In genomic region chr15:59689626-59690236, GRCh38 we compare ENCODE assay signal across 8 cellular contexts. TPM values are rescaled to one million over a fixed set of nuclear protein-coding genes. Genes with fewer than 3 reads are reported as not detected.
DNase-seq lines count a peak whose midpoint lies in the region; ATAC-seq and TF ChIP-seq lines count a peak whose summit lies in the region.

No MANE protein-coding gene starts in this region.

- CTCF ChIA-PET in AG04449 (lab: Yijun Ruan, JAX) (interaction anchor here (0.8 to 11.3 kb wide), 14 partner anchors 10 to 831 kb away, joined by 3 to 329 read pairs (median 10); no protein-coding TSS in a partner anchor), OCI-LY7 (lab: Charles Lee; ENCODE audit: unreplicated experiment) (no interaction called here)

- peaks cover 26% of the 10 kb centered on the region for H4K20me1 ChIP-seq in OCI-LY7 (ENCODE audit: insufficient read depth, low read length)
- H4K20me1 ChIP-seq in fibroblast of lung (ENCODE audit: control insufficient read depth, extremely low read depth, insufficient read depth, low read length): no peaks in the 10 kb centered on the region

- H3K9ac ChIP-seq in fibroblast of lung (ENCODE audit: insufficient read depth, low read length): peak overlapping the region; percentile 99

- H3K27me3 ChIP-seq in fibroblast of lung (ENCODE audit: control insufficient read depth, insufficient read depth, low read length): no peaks in the 10 kb centered on the region

- H3K9me3 ChIP-seq in OCI-LY7 (ENCODE audit: low read length) (no peaks in the 10 kb centered on the region; the same call in 1 of the 2 replicates), fibroblast of lung (ENCODE audit: control insufficient read depth, insufficient read depth, low read depth, low read length) (no peaks in the 10 kb centered on the region)

- H3K36me3 ChIP-seq in OCI-LY7 (ENCODE audit: insufficient read depth, low read length): peaks cover 22% of the 10 kb centered on the region
- H3K36me3 ChIP-seq in fibroblast of lung (ENCODE audit: control insufficient read depth, insufficient read depth, low read length): peaks cover 2% of the 10 kb centered on the region

- POLR2A ChIA-PET in AG04449 (lab: Yijun Ruan, JAX) (interaction anchor here (0.6 to 0.9 kb wide), 2 partner anchors 32 to 706 kb away, joined by 3 to 5 read pairs; partner anchors contain the start of gene GTF2A2), OCI-LY7 (lab: Charles Lee) (interaction anchor here (1.0 to 1.1 kb wide), 2 partner anchors 10 to 134 kb away, joined by 3 to 4 read pairs; no protein-coding TSS in a partner anchor)

- H3K4me3 ChIP-seq in AG04449 (ENCODE audit: low read depth, low read length) (peak overlapping the region; percentile 96), OCI-LY7 (ENCODE audit: low read depth, low read length, poor library complexity, severe bottlenecking) (peak overlapping the region; percentile 97), fibroblast of lung (replicated peaks in 1 of 4; ENCODE audit: control extremely low read depth in 1 of 4, insufficient read depth in 1 of 4, low read depth in 3 of 4, low read length in 4 of 4) (peak overlapping the region; percentile 85 to 98 (median 98))

- H3K27ac ChIP-seq in OCI-LY7 (ENCODE audit: low read depth, low read length, poor library complexity, severe bottlenecking) (peak overlapping the region; percentile 95), fibroblast of lung (ENCODE audit: insufficient read depth, low read length) (peak overlapping the region; percentile 100)

- no peak for ATAC-seq in activated T-cell treated with anti-CD3 and anti-CD28 coated beads, Interleukin-2, amount 50 U/mL, for 4 hours
- no peak for ATAC-seq in stimulated activated naive CD8-positive, alpha-beta T cell treated with anti-CD3 and anti-CD28 coated beads, Interleukin-15, amount 100 ng/mL, for 72 hours
- ATAC-seq in GM21786 (IDR thresholded peaks at IDR 0.05; ENCODE audit: unreplicated experiment): no peak

- H3K4me3 Mint-ChIP-seq in activated T-cell treated with anti-CD3 and anti-CD28 coated beads, Interleukin-2, amount 50 U/mL, for 4 hours: peak overlapping the region; percentile 98
- peak overlapping the region; percentile 97 to 100 (median 99) for H3K4me3 Mint-ChIP-seq in nephron
- peak overlapping the region; percentile 87 for H3K4me3 Mint-ChIP-seq in stimulated activated naive CD8-positive, alpha-beta T cell treated with anti-CD3 and anti-CD28 coated beads, Interleukin-15, amount 100 ng/mL, for 72 hours

- intact Hi-C loops in OCI-LY7 (cut with micrococcal nuclease; ENCODE audit: unreplicated experiment): loop anchor here (2.0 to 10.0 kb wide), 7 partner anchors 157 to 833 kb away; partner anchors contain the start of gene SLTM

- BruUV-seq in OCI-LY7 (replicated peaks; lab: Mats Ljungman, UMichigan): no TSS peak

- peaks cover 43% of the 10 kb centered on the region for H3K4me1 Mint-ChIP-seq in activated T-cell treated with anti-CD3 and anti-CD28 coated beads, Interleukin-2, amount 50 U/mL, for 4 hours (ENCODE audit: low read depth)
- H3K4me1 Mint-ChIP-seq in nephron: peaks cover 24% of the 10 kb centered on the region
- peaks cover 38% of the 10 kb centered on the region for H3K4me1 Mint-ChIP-seq in stimulated activated naive CD8-positive, alpha-beta T cell treated with anti-CD3 and anti-CD28 coated beads, Interleukin-15, amount 100 ng/mL, for 72 hours

- peak overlapping the region; percentile 83 for H2AFZ ChIP-seq in OCI-LY7 (ENCODE audit: low read length)
- H2AFZ ChIP-seq in fibroblast of lung (ENCODE audit: low read length): peak overlapping the region; percentile 17

- H3K9me2 ChIP-seq in OCI-LY7 (ENCODE audit: insufficient read depth, low read length): no peaks in the 10 kb centered on the region

- H3K4me2 ChIP-seq in OCI-LY7 (ENCODE audit: low read length): peak overlapping the region; percentile 76
- H3K4me2 ChIP-seq in fibroblast of lung (ENCODE audit: extremely low read depth, insufficient read depth, low read length): peak overlapping the region; percentile 81

- no peaks in the 10 kb centered on the region for H3K9me3 Mint-ChIP-seq in activated T-cell treated with anti-CD3 and anti-CD28 coated beads, Interleukin-2, amount 50 U/mL, for 4 hours
- no peaks in the 10 kb centered on the region for H3K9me3 Mint-ChIP-seq in nephron
- H3K9me3 Mint-ChIP-seq in stimulated activated naive CD8-positive, alpha-beta T cell treated with anti-CD3 and anti-CD28 coated beads, Interleukin-15, amount 100 ng/mL, for 72 hours: no peaks in the 10 kb centered on the region

- H3K27me3 Mint-ChIP-seq in activated T-cell treated with anti-CD3 and anti-CD28 coated beads, Interleukin-2, amount 50 U/mL, for 4 hours (ENCODE audit: low read depth): no peaks in the 10 kb centered on the region
- H3K27me3 Mint-ChIP-seq in nephron (ENCODE audit: low read depth): no peaks in the 10 kb centered on the region
- no peaks in the 10 kb centered on the region for H3K27me3 Mint-ChIP-seq in stimulated activated naive CD8-positive, alpha-beta T cell treated with anti-CD3 and anti-CD28 coated beads, Interleukin-15, amount 100 ng/mL, for 72 hours

- peak overlapping the region; percentile 75 to 99 (median 98) for H3K27ac Mint-ChIP-seq in nephron
- H3K27ac Mint-ChIP-seq in stimulated activated naive CD8-positive, alpha-beta T cell treated with anti-CD3 and anti-CD28 coated beads, Interleukin-15, amount 100 ng/mL, for 72 hours: peak overlapping the region; percentile 97 to 99

- no peak for TF ChIP-seq CTCF in AG04449 (IDR thresholded peaks at IDR 0.05; ENCODE audit: insufficient read depth, low read length, missing control alignments)
- TF ChIP-seq CTCF in OCI-LY7 (conservative IDR thresholded peaks at IDR 0.05; ENCODE audit: low read length): no peak
- TF ChIP-seq CTCF in fibroblast of lung (conservative IDR thresholded peaks at IDR 0.05 in 1 of 2, IDR thresholded peaks at IDR 0.05 in 1 of 2; ENCODE audit: low read depth in 1 of 2, low read length in 2 of 2): no peak
- no peak for TF ChIP-seq CTCF in nephron (IDR thresholded peaks at IDR 0.05; ENCODE audit: unreplicated experiment in 3 of 3)

- H3K79me2 ChIP-seq in OCI-LY7 (ENCODE audit: insufficient read depth, low read depth, low read length): peaks cover 43% of the 10 kb centered on the region
- peaks cover 43% of the 10 kb centered on the region for H3K79me2 ChIP-seq in fibroblast of lung (ENCODE audit: control insufficient read depth, insufficient read depth, low read length)

- H3K36me3 Mint-ChIP-seq in activated T-cell treated with anti-CD3 and anti-CD28 coated beads, Interleukin-2, amount 50 U/mL, for 4 hours (ENCODE audit: insufficient read depth): peaks cover 7% of the 10 kb centered on the region
- peaks cover 14% of the 10 kb centered on the region for H3K36me3 Mint-ChIP-seq in nephron (ENCODE audit: low read depth)

- DNase-seq in AG04449 (ENCODE audit: low read depth, low spot score) (no peak), HUDEP-2 (lab: John Stamatoyannopoulos, UW; ENCODE audit: unreplicated experiment in 76 of 76) (peak in 74 of 76 experiments; percentile 15 to 88 (median 75)), OCI-LY7 (ENCODE audit: low spot score) (peak; percentile 73), fibroblast of lung (ENCODE audit: low read depth in 2 of 2) (peak; percentile 54 to 63)
- peak; percentile 47 for DNase-seq in activated T-cell treated with anti-CD3 and anti-CD28 coated beads, Interleukin-2, amount 50 U/mL, for 4 hours
- peak; percentile 39 to 61 for DNase-seq in stimulated activated naive CD8-positive, alpha-beta T cell treated with anti-CD3 and anti-CD28 coated beads, Interleukin-15, amount 100 ng/mL, for 72 hours

- H3K4me1 ChIP-seq in OCI-LY7 (ENCODE audit: insufficient read depth, low read length, poor library complexity, severe bottlenecking) (peaks cover 44% of the 10 kb centered on the region), fibroblast of lung (ENCODE audit: control insufficient read depth, extremely low read depth, insufficient read depth, low read length) (peaks cover 21% of the 10 kb centered on the region)

RNA-seq across cellular contexts. Expression of gene BNIP2, which starts 0.6 kb away (rescaled TPM):
- 65.3 and 107 TPM in 2 replicates for total RNA-seq in OCI-LY7 (2014; rRNA removed; shearing (Covaris generic))
- 108 and 122 TPM in 2 replicates for total RNA-seq in OCI-LY7 (2022)
- 10 to 100 TPM; 55.6 to 66.3 (median 56.3) TPM for total RNA-seq in activated T-cell treated with anti-CD3 and anti-CD28 coated beads, Interleukin-2, amount 50 U/mL, for 4 hours
- total RNA-seq in fibroblast of lung: 75.2 and 82.9 TPM in 2 replicates
- polyA plus RNA-seq in fibroblast of lung: 83.4 and 93.2 TPM in 2 replicates
- 45.9 and 48.2 TPM in 2 replicates for polyA plus RNA-seq in fibroblast of lung (2012)
- polyA minus RNA-seq in fibroblast of lung (ENCODE audit: low replicate concordance): 2.7 and 6.2 TPM in 2 replicates

RNA-seq across cellular contexts. Expression of gene GTF2A2, which starts 32.4 kb away (rescaled TPM):
- 50.5 and 69.3 TPM in 2 replicates for total RNA-seq in OCI-LY7 (2014; rRNA removed; shearing (Covaris generic))
- 138 and 139 TPM in 2 replicates for total RNA-seq in OCI-LY7 (2022)
- total RNA-seq in activated T-cell treated with anti-CD3 and anti-CD28 coated beads, Interleukin-2, amount 50 U/mL, for 4 hours: 100 to 1,000 TPM; 237 to 250 (median 240) TPM
- 44.7 and 49.7 TPM in 2 replicates for total RNA-seq in fibroblast of lung
- 65.0 and 66.2 TPM in 2 replicates for polyA plus RNA-seq in fibroblast of lung
- 106 and 109 TPM in 2 replicates for polyA plus RNA-seq in fibroblast of lung (2012)
- polyA minus RNA-seq in fibroblast of lung (ENCODE audit: low replicate concordance): 1.3 and 12.2 TPM in 2 replicates
